Comparison of ENCODE assay signal across 34 cellular contexts in the genomic region with DNA sequence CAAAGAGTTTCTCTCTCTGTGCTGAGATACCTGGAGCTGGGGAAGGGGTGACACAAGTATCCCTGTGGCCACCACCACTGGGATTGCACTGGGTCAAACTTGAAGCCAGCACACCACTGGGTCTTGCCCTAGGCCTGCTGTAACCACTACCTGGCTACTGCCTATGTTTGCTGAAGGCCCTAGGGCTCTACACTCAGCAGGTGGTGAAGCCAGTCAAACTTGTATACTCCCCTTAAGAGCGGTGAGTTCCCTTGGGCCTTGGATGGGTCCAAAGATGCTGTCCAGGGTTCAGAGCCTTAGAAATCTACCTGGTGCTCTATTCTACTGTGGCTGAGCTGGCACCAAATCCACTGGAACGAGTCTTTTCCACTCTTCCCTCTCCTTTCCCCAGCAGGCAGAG.
"Had no signal": no experiment of that assay in that cellular context is flagged by ENCODE, and none has a peak within 500 bp of the region (broad histone marks: within the 10 kb centered on the region; RNA-seq: fewer than 3 reads in every experiment).

No MANE protein-coding gene starts in this region.

- ATAC-seq: activated CD4-positive, CD25-positive, alpha-beta regulatory T cell treated with anti-CD3 and anti-CD28 coated beads, Interleukin-2, amount 50 U/mL, for 24 hours; activated CD8-positive, alpha-beta memory T cell treated with anti-CD3 and anti-CD28 coated beads, Interleukin-2, amount 10 ng/mL, durations not matched to agents 7 days and 5 days; activated CD8-positive, alpha-beta T cell treated with anti-CD3 and anti-CD28 coated beads, Interleukin-2, amount 10 ng/mL, durations not matched to agents 7 days and 5 days; activated naive CD8-positive, alpha-beta T cell treated with anti-CD3 and anti-CD28 coated beads, Interleukin-2, amount 50 U/mL, for 24 hours; body of pancreas; gastrocnemius medialis; heart left ventricle; T-helper 17 cell had no signal

- H3K4me1 Mint-ChIP-seq: activated B cell treated with CpG ODN at 0.5 μM for 24 hours; activated CD8-positive, alpha-beta memory T cell treated with anti-CD3 and anti-CD28 coated beads, Interleukin-2, amount 10 ng/mL, durations not matched to agents 7 days and 5 days; activated naive CD4-positive, alpha-beta T cell treated with anti-CD3 and anti-CD28 coated beads, Interleukin-2, amount 50 U/mL, for 24 hours; activated naive CD8-positive, alpha-beta T cell treated with anti-CD3 and anti-CD28 coated beads for 36 hours; activated naive CD8-positive, alpha-beta T cell treated with anti-CD3 and anti-CD28 coated beads, Interleukin-2, amount 50 U/mL, for 24 hours; T-helper 17 cell had no signal

- H3K27ac ChIP-seq: adrenal gland, body of pancreas, cardiac muscle cell, colonic mucosa, gastrocnemius medialis, heart left ventricle, WERI-Rb-1 had no signal

- H3K4me3 ChIP-seq: adrenal gland, body of pancreas, cardiac muscle cell, colonic mucosa, gastrocnemius medialis, heart left ventricle had no signal

- DNase-seq: activated B cell treated with CpG ODN at 0.5 μM for 24 hours; activated CD4-positive, alpha-beta memory T cell treated with anti-CD3 and anti-CD28 coated beads for 36 hours; activated CD4-positive, alpha-beta T cell treated with anti-CD3 and anti-CD28 coated beads for 48 hours; activated CD8-positive, alpha-beta memory T cell treated with anti-CD3 and anti-CD28 coated beads, Interleukin-2, amount 10 ng/mL, durations not matched to agents 7 days and 5 days; activated CD8-positive, alpha-beta memory T cell treated with anti-CD3 and anti-CD28 coated beads, Interleukin-2, amount 50 U/mL, for 4 hours; activated CD8-positive, alpha-beta T cell treated with anti-CD3 and anti-CD28 coated beads, Interleukin-2, amount 10 ng/mL, durations not matched to agents 7 days and 5 days; activated effector memory CD4-positive, alpha-beta T cell treated with anti-CD3 and anti-CD28 coated beads, Interleukin-2, amount 50 U/mL, for 16 hours; activated naive CD4-positive, alpha-beta T cell treated with anti-CD3 and anti-CD28 coated beads for 36 hours; activated naive CD8-positive, alpha-beta T cell treated with anti-CD3 and anti-CD28 coated beads for 36 hours; activated naive CD8-positive, alpha-beta T cell treated with anti-CD3 and anti-CD28 coated beads, Interleukin-2, amount 50 U/mL, for 24 hours; activated T-cell treated with anti-CD3 and anti-CD28 coated beads, Interleukin-2, amount 50 U/mL, for 1 hour; activated T-cell treated with anti-CD3 and anti-CD28 coated beads, Interleukin-2, amount 50 U/mL, for 48 hours; adrenal gland; amygdala; aorta; body of pancreas; central memory CD4-positive, alpha-beta T cell; cerebellar nuclear complex; colonic mucosa; effector CD8-positive, alpha-beta T cell; foreskin fibroblast; gastrocnemius medialis; glutamatergic neuron; heart left ventricle; T-helper 1 cell; T-helper 17 cell; T1000; WERI-Rb-1 had no signal

- H3K9me3 ChIP-seq: adrenal gland, body of pancreas, colonic mucosa, gastrocnemius medialis had no signal

- H3K4me3 Mint-ChIP-seq: activated B cell treated with CpG ODN at 0.5 μM for 24 hours; activated CD4-positive, alpha-beta memory T cell treated with anti-CD3 and anti-CD28 coated beads for 36 hours; activated CD8-positive, alpha-beta memory T cell treated with anti-CD3 and anti-CD28 coated beads, Interleukin-2, amount 10 ng/mL, durations not matched to agents 7 days and 5 days; activated CD8-positive, alpha-beta T cell treated with anti-CD3 and anti-CD28 coated beads, Interleukin-2, amount 10 ng/mL, durations not matched to agents 7 days and 5 days; activated naive CD4-positive, alpha-beta T cell treated with anti-CD3 and anti-CD28 coated beads for 36 hours; activated naive CD4-positive, alpha-beta T cell treated with anti-CD3 and anti-CD28 coated beads, Interleukin-2, amount 50 U/mL, for 24 hours; activated naive CD8-positive, alpha-beta T cell treated with anti-CD3 and anti-CD28 coated beads for 36 hours; activated naive CD8-positive, alpha-beta T cell treated with anti-CD3 and anti-CD28 coated beads, Interleukin-2, amount 50 U/mL, for 24 hours; activated T-helper 1 cell treated with anti-CD3 and anti-CD28 coated beads, Interleukin-12 subunit alpha, Interleukin-12 subunit beta, Interleukin-2, Interleukin-4 antibody, amounts not matched to agents 30 ng/mL and 10 ng/mL and 1 ng/mL, durations not matched to agents 14 hours and 24 hours and 36 hours; T-helper 17 cell; T-helper 2 cell treated with Interferon-gamma antibody and Interleukin-4, amounts not matched to agents 5 μg/mL and 100 μg/mL, for 36 hours had no signal

- H3K36me3 ChIP-seq: adrenal gland, cardiac muscle cell, colonic mucosa, gastrocnemius medialis, heart left ventricle, WERI-Rb-1 had no signal

- H3K4me1 ChIP-seq: adrenal gland, body of pancreas, colonic mucosa, gastrocnemius medialis, heart left ventricle had no signal

- H3K27ac Mint-ChIP-seq: activated B cell treated with CpG ODN at 0.5 μM for 24 hours; activated CD4-positive, alpha-beta memory T cell treated with anti-CD3 and anti-CD28 coated beads for 36 hours; activated CD8-positive, alpha-beta memory T cell treated with anti-CD3 and anti-CD28 coated beads, Interleukin-2, amount 10 ng/mL, durations not matched to agents 7 days and 5 days; activated CD8-positive, alpha-beta T cell treated with anti-CD3 and anti-CD28 coated beads, Interleukin-2, amount 10 ng/mL, durations not matched to agents 7 days and 5 days; activated naive CD4-positive, alpha-beta T cell treated with anti-CD3 and anti-CD28 coated beads for 36 hours; activated naive CD4-positive, alpha-beta T cell treated with anti-CD3 and anti-CD28 coated beads, Interleukin-2, amount 50 U/mL, for 24 hours; activated naive CD8-positive, alpha-beta T cell treated with anti-CD3 and anti-CD28 coated beads for 36 hours; activated naive CD8-positive, alpha-beta T cell treated with anti-CD3 and anti-CD28 coated beads, Interleukin-2, amount 50 U/mL, for 24 hours; activated T-helper 1 cell treated with anti-CD3 and anti-CD28 coated beads, Interleukin-12 subunit alpha, Interleukin-12 subunit beta, Interleukin-2, Interleukin-4 antibody, amounts not matched to agents 30 ng/mL and 10 ng/mL and 1 ng/mL, durations not matched to agents 14 hours and 24 hours and 36 hours; activated T-helper 2 cell treated with anti-CD3 and anti-CD28 coated beads, Interferon-gamma antibody, Interleukin-2, Interleukin-4, amounts not matched to agents 10 μg/mL and 5 μg/mL and 100 μg/mL, durations not matched to agents 14 hours and 24 hours and 36 hours; T-helper 17 cell; T-helper 2 cell treated with Interferon-gamma antibody and Interleukin-4, amounts not matched to agents 5 μg/mL and 100 μg/mL, for 36 hours had no signal

- H3K27me3 ChIP-seq: adrenal gland, body of pancreas, cardiac muscle cell, colonic mucosa, gastrocnemius medialis, heart left ventricle had no signal

- H3K27me3 Mint-ChIP-seq: activated B cell treated with CpG ODN at 0.5 μM for 24 hours; activated CD4-positive, alpha-beta memory T cell treated with anti-CD3 and anti-CD28 coated beads for 36 hours; activated naive CD4-positive, alpha-beta T cell treated with anti-CD3 and anti-CD28 coated beads, Interleukin-2, amount 50 U/mL, for 24 hours; activated naive CD8-positive, alpha-beta T cell treated with anti-CD3 and anti-CD28 coated beads for 36 hours; T-helper 17 cell had no signal
